ENCODE assay signal across 12 cellular contexts in the genomic region with DNA sequence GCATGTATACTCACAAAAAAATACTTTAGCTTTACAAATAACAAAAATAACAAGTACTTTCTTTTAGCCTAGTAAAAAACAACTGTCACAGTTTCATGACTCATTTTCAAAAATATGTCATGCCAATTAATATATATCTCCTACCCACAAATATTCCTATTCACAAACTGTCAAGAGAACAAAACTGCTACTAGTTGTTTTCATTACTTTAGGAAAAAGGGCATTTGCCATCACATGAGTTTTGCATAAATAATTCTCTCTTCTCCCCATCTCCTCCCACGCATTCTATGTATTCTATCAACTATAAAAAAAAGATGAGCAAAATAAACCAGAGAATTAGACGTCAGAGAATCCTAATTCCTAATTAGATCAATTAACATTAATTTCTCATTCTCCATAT.
DNase-seq lines count a peak whose midpoint lies in the region; ATAC-seq and TF ChIP-seq lines count a peak whose summit lies in the region.
"Had no signal": no experiment of that assay in that cellular context is flagged by ENCODE, and none has a peak within 500 bp of the region (broad histone marks: within the 10 kb centered on the region; RNA-seq: fewer than 3 reads in every experiment).

No MANE protein-coding gene starts in this region.

- no peaks in the 10 kb centered on the region for H3K27me3 Mint-ChIP-seq in activated naive CD4-positive, alpha-beta T cell treated with anti-CD3 and anti-CD28 coated beads for 36 hours (ENCODE audit: low read depth)
- no peaks in the 10 kb centered on the region for H3K27me3 Mint-ChIP-seq in WTC11 (ENCODE audit: low read depth)
- no peaks in the 10 kb centered on the region for H3K27me3 Mint-ChIP-seq in effector memory CD8-positive, alpha-beta T cell
- H3K27me3 Mint-ChIP-seq in stimulated activated naive CD8-positive, alpha-beta T cell treated with anti-CD3 and anti-CD28 coated beads, Interleukin-15, amount 100 ng/mL, for 72 hours: no peaks in the 10 kb centered on the region

- TF ChIP-seq CTCF in WTC11 (IDR thresholded peaks at IDR 0.05): no peak

- intact Hi-C loops in activated naive CD4-positive, alpha-beta T cell treated with anti-CD3 and anti-CD28 coated beads for 36 hours (cut with micrococcal nuclease): loop anchor here (1.0 to 5.0 kb wide), 2 partner anchors 8 to 821 kb away; no protein-coding TSS in a partner anchor

- no peak for DNase-seq in activated naive CD4-positive, alpha-beta T cell treated with anti-CD3 and anti-CD28 coated beads for 36 hours
- DNase-seq in activated naive CD4-positive, alpha-beta T cell treated with Interleukin-2 at 50 U/mL for 16 hours: no peak
- DNase-seq in WTC11 (ENCODE audit: low spot score) (no peak), SIG-M5 treated with dmso at 0.1 percent for 504 hours (lab: John Stamatoyannopoulos, UW; ENCODE audit: unreplicated experiment) (no peak), globus pallidus (ENCODE audit: low spot score) (no peak)
- DNase-seq in effector memory CD8-positive, alpha-beta T cell: no peak
- no peak for DNase-seq in stimulated activated naive CD8-positive, alpha-beta T cell treated with anti-CD3 and anti-CD28 coated beads, Interleukin-15, amount 100 ng/mL, for 72 hours
- DNase-seq: cerebellar nuclear complex, DND-41, NCI-H1092, pancreas had no signal

- H3K4me3 Mint-ChIP-seq in activated naive CD4-positive, alpha-beta T cell treated with anti-CD3 and anti-CD28 coated beads for 36 hours: no peak overlapping the region
- H3K4me3 Mint-ChIP-seq in WTC11: no peak overlapping the region
- peak overlapping the region; percentile 75 to 77 for H3K4me3 Mint-ChIP-seq in effector memory CD8-positive, alpha-beta T cell
- peak overlapping the region; percentile 48 to 57 for H3K4me3 Mint-ChIP-seq in stimulated activated naive CD8-positive, alpha-beta T cell treated with anti-CD3 and anti-CD28 coated beads, Interleukin-15, amount 100 ng/mL, for 72 hours

- H3K4me1 Mint-ChIP-seq in activated naive CD4-positive, alpha-beta T cell treated with anti-CD3 and anti-CD28 coated beads for 36 hours (ENCODE audit: low read depth): peaks cover 92% of the 10 kb centered on the region
- H3K4me1 Mint-ChIP-seq in WTC11: peaks cover 90% of the 10 kb centered on the region
- peaks cover 67 to 90% of the 10 kb centered on the region in 2 donors for H3K4me1 Mint-ChIP-seq in effector memory CD8-positive, alpha-beta T cell (ENCODE audit: low read depth in 2 of 2)
- H3K4me1 Mint-ChIP-seq in stimulated activated naive CD8-positive, alpha-beta T cell treated with anti-CD3 and anti-CD28 coated beads, Interleukin-15, amount 100 ng/mL, for 72 hours: peaks cover 93% of the 10 kb centered on the region

- no peak for ATAC-seq in WTC11
- ATAC-seq in effector memory CD8-positive, alpha-beta T cell (replicated peaks): no peak
- no peak for ATAC-seq in stimulated activated naive CD8-positive, alpha-beta T cell treated with anti-CD3 and anti-CD28 coated beads, Interleukin-15, amount 100 ng/mL, for 72 hours
- ATAC-seq in GM19455 (IDR thresholded peaks at IDR 0.05; ENCODE audit: unreplicated experiment): no peak

- POLR2A ChIA-PET in WTC11 (lab: Charles Lee): no interaction called here

- H3K27ac Mint-ChIP-seq in activated naive CD4-positive, alpha-beta T cell treated with anti-CD3 and anti-CD28 coated beads for 36 hours: peak overlapping the region; percentile 54
- H3K27ac Mint-ChIP-seq in WTC11: 0 out of 2 replicates have a peak overlapping the region, but pooled peaks have one; percentile 0
- peak overlapping the region; percentile 97 to 98 for H3K27ac Mint-ChIP-seq in effector memory CD8-positive, alpha-beta T cell
- H3K27ac Mint-ChIP-seq in stimulated activated naive CD8-positive, alpha-beta T cell treated with anti-CD3 and anti-CD28 coated beads, Interleukin-15, amount 100 ng/mL, for 72 hours: peak overlapping the region in 1 of 2 donors; percentile 92

- CTCF ChIA-PET in activated naive CD4-positive, alpha-beta T cell treated with anti-CD3 and anti-CD28 coated beads for 36 hours (lab: Charles Lee): interaction anchor here (0.7 kb wide), 1 partner anchor 53 kb away, joined by 3 read pairs; no protein-coding TSS in a partner anchor
- CTCF ChIA-PET in WTC11 (lab: Charles Lee): interaction anchor here (0.6 to 1.8 kb wide), 2 partner anchors 9 to 306 kb away, joined by 3 to 5 read pairs; no protein-coding TSS in a partner anchor

- H3K9me3 Mint-ChIP-seq in activated naive CD4-positive, alpha-beta T cell treated with anti-CD3 and anti-CD28 coated beads for 36 hours: no peaks in the 10 kb centered on the region
- H3K9me3 Mint-ChIP-seq in WTC11: no peaks in the 10 kb centered on the region
- no peaks in the 10 kb centered on the region for H3K9me3 Mint-ChIP-seq in effector memory CD8-positive, alpha-beta T cell
- no peaks in the 10 kb centered on the region for H3K9me3 Mint-ChIP-seq in stimulated activated naive CD8-positive, alpha-beta T cell treated with anti-CD3 and anti-CD28 coated beads, Interleukin-15, amount 100 ng/mL, for 72 hours

- no peaks in the 10 kb centered on the region for H3K36me3 Mint-ChIP-seq in activated naive CD4-positive, alpha-beta T cell treated with anti-CD3 and anti-CD28 coated beads for 36 hours (ENCODE audit: low read depth)
- no peaks in the 10 kb centered on the region for H3K36me3 Mint-ChIP-seq in WTC11
- H3K36me3 Mint-ChIP-seq in effector memory CD8-positive, alpha-beta T cell (ENCODE audit: insufficient read depth): peaks cover 14% of the 10 kb centered on the region

TF ChIP-seq in WTC11, 78 proteins besides CTCF, POLR2A, EP300 and RAD21 (continues in another document):
- no peak for TF ChIP-seq ESRRA (CRISPR knock-in tag; IDR thresholded peaks at IDR 0.05; ENCODE audit: borderline replicate concordance)
- TF ChIP-seq, protein P1, sequence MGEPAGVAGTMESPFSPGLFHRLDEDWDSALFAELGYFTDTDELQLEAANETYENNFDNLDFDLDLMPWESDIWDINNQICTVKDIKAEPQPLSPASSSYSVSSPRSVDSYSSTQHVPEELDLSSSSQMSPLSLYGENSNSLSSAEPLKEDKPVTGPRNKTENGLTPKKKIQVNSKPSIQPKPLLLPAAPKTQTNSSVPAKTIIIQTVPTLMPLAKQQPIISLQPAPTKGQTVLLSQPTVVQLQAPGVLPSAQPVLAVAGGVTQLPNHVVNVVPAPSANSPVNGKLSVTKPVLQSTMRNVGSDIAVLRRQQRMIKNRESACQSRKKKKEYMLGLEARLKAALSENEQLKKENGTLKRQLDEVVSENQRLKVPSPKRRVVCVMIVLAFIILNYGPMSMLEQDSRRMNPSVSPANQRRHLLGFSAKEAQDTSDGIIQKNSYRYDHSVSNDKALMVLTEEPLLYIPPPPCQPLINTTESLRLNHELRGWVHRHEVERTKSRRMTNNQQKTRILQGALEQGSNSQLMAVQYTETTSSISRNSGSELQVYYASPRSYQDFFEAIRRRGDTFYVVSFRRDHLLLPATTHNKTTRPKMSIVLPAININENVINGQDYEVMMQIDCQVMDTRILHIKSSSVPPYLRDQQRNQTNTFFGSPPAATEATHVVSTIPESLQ (CRISPR knock-in tag; IDR thresholded peaks at IDR 0.05): no peak
- TF ChIP-seq, protein P2, sequence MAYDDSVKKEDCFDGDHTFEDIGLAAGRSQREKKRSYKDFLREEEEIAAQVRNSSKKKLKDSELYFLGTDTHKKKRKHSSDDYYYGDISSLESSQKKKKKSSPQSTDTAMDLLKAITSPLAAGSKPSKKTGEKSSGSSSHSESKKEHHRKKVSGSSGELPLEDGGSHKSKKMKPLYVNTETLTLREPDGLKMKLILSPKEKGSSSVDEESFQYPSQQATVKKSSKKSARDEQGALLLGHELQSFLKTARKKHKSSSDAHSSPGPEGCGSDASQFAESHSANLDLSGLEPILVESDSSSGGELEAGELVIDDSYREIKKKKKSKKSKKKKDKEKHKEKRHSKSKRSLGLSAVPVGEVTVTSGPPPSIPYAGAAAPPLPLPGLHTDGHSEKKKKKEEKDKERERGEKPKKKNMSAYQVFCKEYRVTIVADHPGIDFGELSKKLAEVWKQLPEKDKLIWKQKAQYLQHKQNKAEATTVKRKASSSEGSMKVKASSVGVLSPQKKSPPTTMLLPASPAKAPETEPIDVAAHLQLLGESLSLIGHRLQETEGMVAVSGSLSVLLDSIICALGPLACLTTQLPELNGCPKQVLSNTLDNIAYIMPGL (CRISPR knock-in tag; IDR thresholded peaks at IDR 0.05): no peak
- no peak for TF ChIP-seq CREB1 (CRISPR knock-in tag; IDR thresholded peaks at IDR 0.05)
- no peak for TF ChIP-seq JUN (CRISPR knock-in tag; IDR thresholded peaks at IDR 0.05)
- no peak for TF ChIP-seq TEAD4 (CRISPR knock-in tag; IDR thresholded peaks at IDR 0.05)
- TF ChIP-seq FOXP1 (CRISPR knock-in tag; IDR thresholded peaks at IDR 0.05; ENCODE audit: borderline replicate concordance): no peak
- no peak for TF ChIP-seq TEAD1 (CRISPR knock-in tag; IDR thresholded peaks at IDR 0.05)
- TF ChIP-seq, protein P3, sequence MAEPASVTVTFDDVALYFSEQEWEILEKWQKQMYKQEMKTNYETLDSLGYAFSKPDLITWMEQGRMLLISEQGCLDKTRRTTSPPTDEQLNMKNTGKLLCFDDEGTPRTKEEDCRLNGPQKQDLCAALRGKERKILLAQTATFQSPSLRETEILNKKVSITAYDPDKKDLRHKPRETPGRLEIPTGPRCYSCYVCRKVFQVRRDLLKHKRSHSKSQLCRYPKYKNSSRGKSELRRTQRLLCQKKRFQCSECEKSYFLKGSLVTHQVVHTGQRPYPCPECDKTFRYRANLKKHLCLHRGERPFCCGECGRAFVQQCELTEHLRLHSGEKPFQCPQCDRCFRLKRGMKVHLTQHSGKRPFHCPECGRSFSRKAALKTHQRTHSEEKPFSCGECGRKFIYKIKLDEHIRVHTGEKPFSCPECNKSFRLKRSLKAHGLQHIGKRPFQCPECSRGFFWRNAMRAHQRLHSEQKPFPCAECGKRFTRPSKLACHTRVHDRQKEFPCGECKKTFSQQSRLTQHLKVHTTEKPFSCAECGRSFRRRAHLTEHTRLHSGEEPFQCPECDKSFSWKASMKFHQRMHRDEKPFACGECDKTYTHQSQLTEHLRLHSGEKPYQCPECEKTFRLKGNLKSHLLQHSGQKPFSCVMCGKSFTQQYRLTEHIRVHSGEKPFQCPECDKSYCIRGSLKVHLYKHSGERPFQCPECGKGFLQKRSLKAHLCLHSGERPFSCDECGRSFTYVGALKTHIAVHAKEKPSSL (CRISPR knock-in tag; conservative IDR thresholded peaks at IDR 0.05): no peak
- TF ChIP-seq, protein P4, sequence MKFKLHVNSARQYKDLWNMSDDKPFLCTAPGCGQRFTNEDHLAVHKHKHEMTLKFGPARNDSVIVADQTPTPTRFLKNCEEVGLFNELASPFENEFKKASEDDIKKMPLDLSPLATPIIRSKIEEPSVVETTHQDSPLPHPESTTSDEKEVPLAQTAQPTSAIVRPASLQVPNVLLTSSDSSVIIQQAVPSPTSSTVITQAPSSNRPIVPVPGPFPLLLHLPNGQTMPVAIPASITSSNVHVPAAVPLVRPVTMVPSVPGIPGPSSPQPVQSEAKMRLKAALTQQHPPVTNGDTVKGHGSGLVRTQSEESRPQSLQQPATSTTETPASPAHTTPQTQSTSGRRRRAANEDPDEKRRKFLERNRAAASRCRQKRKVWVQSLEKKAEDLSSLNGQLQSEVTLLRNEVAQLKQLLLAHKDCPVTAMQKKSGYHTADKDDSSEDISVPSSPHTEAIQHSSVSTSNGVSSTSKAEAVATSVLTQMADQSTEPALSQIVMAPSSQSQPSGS (CRISPR knock-in tag; IDR thresholded peaks at IDR 0.05; ENCODE audit: borderline replicate concordance, low read depth): no peak

Comparison
In these comparisons a context has a peak if more than half of its experiments do, and no peak if none do; other contexts are left out.
1. H3K4me3 Mint-ChIP-seq: peak in effector memory CD8-positive, alpha-beta T cell (2 of 2) and stimulated activated naive CD8-positive, alpha-beta T cell treated with anti-CD3 and anti-CD28 coated beads, Interleukin-15, amount 100 ng/mL, for 72 hours (2 of 2); none in activated naive CD4-positive, alpha-beta T cell treated with anti-CD3 and anti-CD28 coated beads for 36 hours (single experiment) and WTC11 (single experiment).